ENCODE assay signal across 25 cellular contexts in the genomic region with DNA sequence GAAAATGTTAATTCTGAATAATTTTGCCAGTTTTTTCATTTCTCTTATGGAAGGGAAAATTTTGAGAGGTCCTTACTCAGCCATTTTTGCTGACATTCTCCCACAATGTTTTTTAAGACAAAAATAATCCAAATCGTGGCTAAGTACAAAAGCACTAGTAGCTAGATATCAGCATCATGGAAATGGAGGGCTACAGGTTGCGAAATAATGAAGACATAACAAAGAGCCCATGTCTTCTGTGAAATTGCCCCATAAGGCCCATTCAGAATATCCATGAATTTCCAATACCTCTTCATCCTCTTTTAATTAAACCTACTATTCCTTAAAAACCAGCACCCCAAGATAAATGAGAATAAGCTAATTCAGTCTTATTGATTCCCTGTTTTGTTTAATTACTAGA.
"Had no signal": no experiment of that assay in that cellular context is flagged by ENCODE, and none has a peak within 500 bp of the region (broad histone marks: within the 10 kb centered on the region; RNA-seq: fewer than 3 reads in every experiment).

No MANE protein-coding gene starts in this region.

- FAIRE-seq: astrocyte, bronchial epithelial cell, frontal cortex had no signal

- H3K27me3 ChIP-seq: brain microvascular endothelial cell had no signal

- DNase-seq: activated CD4-positive, alpha-beta memory T cell treated with anti-CD3 and anti-CD28 coated beads, Interleukin-2, amount 10 ng/mL, durations not matched to agents 7 days and 5 days; activated CD4-positive, alpha-beta T cell treated with anti-CD3 and anti-CD28 coated beads for 36 hours; activated CD4-positive, alpha-beta T cell treated with anti-CD3 and anti-CD28 coated beads, Interleukin-2, amount 10 ng/mL, durations not matched to agents 24 days and 14 days; activated CD4-positive, CD25-positive, alpha-beta regulatory T cell; activated CD4-positive, CD25-positive, alpha-beta regulatory T cell treated with anti-CD3 and anti-CD28 coated beads, Interleukin-2, amount 50 U/mL, for 72 hours; activated effector memory CD4-positive, alpha-beta T cell treated with Interleukin-2 at 50 U/mL for 16 hours; activated gamma-delta T cell treated with Interleukin-2 at 50 U/mL for 16 hours; activated naive CD4-positive, alpha-beta T cell treated with anti-CD3 and anti-CD28 coated beads, Interleukin-2, amount 50 U/mL, for 16 hours; activated naive CD4-positive, alpha-beta T cell treated with Interleukin-2 at 50 U/mL for 16 hours; activated T-cell treated with anti-CD3 and anti-CD28 coated beads, Interleukin-2, amount 50 U/mL, for 4 hours; amniotic stem cell; anterior cingulate cortex; brain microvascular endothelial cell; dorsolateral prefrontal cortex; effector memory CD4-positive, alpha-beta T cell; endodermal cell; foreskin fibroblast; head of caudate nucleus; T-helper 2 cell had no signal

- H3K36me3 ChIP-seq: brain microvascular endothelial cell had no signal

- H3K27ac ChIP-seq: brain microvascular endothelial cell, coronary artery, dorsolateral prefrontal cortex had no signal

- ATAC-seq: activated CD4-positive, alpha-beta T cell treated with anti-CD3 and anti-CD28 coated beads for 36 hours; activated T-cell treated with anti-CD3 and anti-CD28 coated beads, Interleukin-2, amount 50 U/mL, for 4 hours; activated T-helper 17 cell treated with anti-CD3 and anti-CD28 coated beads, Interleukin-2, amount 50 U/mL, for 72 hours; esophagus mucosa had no signal

- H3K4me3 ChIP-seq: coronary artery, dorsolateral prefrontal cortex had no signal
